16 cellular contexts compared by ENCODE assay signal in genomic region chr6:111857674-111858337, GRCh38. TPM values are rescaled to one million over a fixed set of nuclear protein-coding genes. Genes with fewer than 3 reads are reported as not detected.
DNase-seq lines count a peak whose midpoint lies in the region; ATAC-seq, FAIRE-seq and TF ChIP-seq lines count a peak whose summit lies in the region.
"Had no signal": no experiment of that assay in that cellular context is flagged by ENCODE, and none has a peak within 500 bp of the region (broad histone marks: within the 10 kb centered on the region; RNA-seq: fewer than 3 reads in every experiment).

No MANE protein-coding gene starts in this region.

- H3K9me3 ChIP-seq in BLaER1 = no peaks in the 10 kb centered on the region
- no peaks in the 10 kb centered on the region for H3K9me3 ChIP-seq in CD4-positive, alpha-beta memory T cell (ENCODE audit: control insufficient read depth in 1 of 2, low read length in 2 of 2)
- H3K9me3 ChIP-seq in K562 (replicated peaks; ENCODE audit: control insufficient read depth, insufficient read depth, low read depth, low read length) = no peaks in the 10 kb centered on the region
- H3K9me3 ChIP-seq in naive thymus-derived CD4-positive, alpha-beta T cell (ENCODE audit: control insufficient read depth in 2 of 3, low read length in 3 of 3) = no peaks in the 10 kb centered on the region
- H3K9me3 ChIP-seq: SK-N-SH had no signal

- CTCF ChIA-PET in CD4-positive, alpha-beta memory T cell (lab: Charles Lee; ENCODE audit: partially characterized antibody) = interaction anchor here (1.0 to 1.7 kb wide), 3 partner anchors 10 to 14 kb away, joined by 3 to 4 read pairs (median 3); no protein-coding TSS in a partner anchor
- CTCF ChIA-PET in K562 (lab: Yijun Ruan, JAX; ENCODE audit: low intra/inter-chr PET ratio) = no interaction called here
- CTCF ChIA-PET in naive thymus-derived CD4-positive, alpha-beta T cell (lab: Charles Lee) = no interaction called here

- TF ChIP-seq RAD21 in K562 (CRISPR knock-in tag; conservative IDR thresholded peaks at IDR 0.05 in 1 of 2, IDR thresholded peaks at IDR 0.05 in 1 of 2) = no peak

- H3K27me3 ChIP-seq in BLaER1 = no peaks in the 10 kb centered on the region
- H3K27me3 ChIP-seq in CD4-positive, alpha-beta memory T cell (ENCODE audit: insufficient read depth, low read length) = no peaks in the 10 kb centered on the region
- peaks cover 0 to 26% of the 10 kb centered on the region in 2 experiments; a peak in 3 of 5 replicates for H3K27me3 ChIP-seq in K562 (ENCODE audit: control insufficient read depth in 2 of 2, insufficient read depth in 2 of 2, low read length in 2 of 2)
- H3K27me3 ChIP-seq in naive thymus-derived CD4-positive, alpha-beta T cell (ENCODE audit: control insufficient read depth in 2 of 2, insufficient read depth in 2 of 2, low read length in 2 of 2) = no peaks in the 10 kb centered on the region

- no peak for FAIRE-seq in K562 (lab: Jason Lieb, UNC)
- FAIRE-seq: GM18507, H54 had no signal

- peak overlapping the region; percentile 7 to 87 (median 74) for H3K27ac Mint-ChIP-seq in CD4-positive, alpha-beta memory T cell
- peak overlapping the region in 8 of 9 donors; percentile 16 to 90 (median 82) for H3K27ac Mint-ChIP-seq in naive thymus-derived CD4-positive, alpha-beta T cell
- H3K27ac Mint-ChIP-seq: activated B cell treated with CpG ODN at 0.5 μM for 24 hours; dendritic cell treated with granulocyte-macrophage colony-stimulating factor and Interleukin-4, amounts not matched to agents 40 ng/mL and 50 ng/mL, for 4 days had no signal

- TF ChIP-seq CTCF in K562 (IDR thresholded peaks at IDR 0.05 in 2 of 3, conservative IDR thresholded peaks at IDR 0.05 in 1 of 3; ENCODE audit: insufficient read depth in 2 of 3, low read depth in 1 of 3, low read length in 3 of 3) = no peak

- peaks cover 2 to 19% of the 10 kb centered on the region in 2 donors for H3K36me3 Mint-ChIP-seq in CD4-positive, alpha-beta memory T cell
- H3K36me3 Mint-ChIP-seq in naive thymus-derived CD4-positive, alpha-beta T cell = peaks cover 0 to 17% (median 0%) of the 10 kb centered on the region in 5 donors

- H3K27ac ChIP-seq in BLaER1 = no peak overlapping the region
- H3K27ac ChIP-seq in CD4-positive, alpha-beta memory T cell (ENCODE audit: low read depth, low read length) = peak overlapping the region; percentile 23
- no peak overlapping the region for H3K27ac ChIP-seq in K562 (ENCODE audit: extremely low read depth, low read depth, low read length)
- H3K27ac ChIP-seq in naive thymus-derived CD4-positive, alpha-beta T cell (ENCODE audit: low read depth, low read length) = peak overlapping the region; percentile 32

- ATAC-seq in K562 (no peak), GM18873 (IDR thresholded peaks at IDR 0.05; ENCODE audit: low FRiP score, unreplicated experiment) (no peak)
- ATAC-seq in naive thymus-derived CD4-positive, alpha-beta T cell = peak; percentile 26

- TF ChIP-seq POLR2A in K562 (conservative IDR thresholded peaks at IDR 0.05) = no peak

- H3K4me3 ChIP-seq in BLaER1 (no peak overlapping the region), K562 (no peak overlapping the region)
- no peak overlapping the region for H3K4me3 ChIP-seq in CD4-positive, alpha-beta memory T cell (ENCODE audit: low read length in 2 of 2)
- no peak overlapping the region for H3K4me3 ChIP-seq in naive thymus-derived CD4-positive, alpha-beta T cell (ENCODE audit: low read length)

- peaks cover 0 to 2% (median 0%) of the 10 kb centered on the region in 8 donors for H3K9me3 Mint-ChIP-seq in CD4-positive, alpha-beta memory T cell
- H3K9me3 Mint-ChIP-seq in naive thymus-derived CD4-positive, alpha-beta T cell = no peaks in the 10 kb centered on the region
- H3K9me3 Mint-ChIP-seq: activated B cell treated with CpG ODN at 0.5 μM for 24 hours; dendritic cell treated with granulocyte-macrophage colony-stimulating factor and Interleukin-4, amounts not matched to agents 40 ng/mL and 50 ng/mL, for 4 days had no signal

- H3K4me3 Mint-ChIP-seq in CD4-positive, alpha-beta memory T cell = peak overlapping the region; percentile 18 to 81 (median 62)
- peak overlapping the region in 9 of 10 donors; percentile 43 to 93 (median 68) for H3K4me3 Mint-ChIP-seq in naive thymus-derived CD4-positive, alpha-beta T cell
- H3K4me3 Mint-ChIP-seq: activated B cell treated with CpG ODN at 0.5 μM for 24 hours; dendritic cell treated with granulocyte-macrophage colony-stimulating factor and Interleukin-4, amounts not matched to agents 40 ng/mL and 50 ng/mL, for 4 days had no signal

- intact Hi-C loops in CD4-positive, alpha-beta memory T cell (cut with micrococcal nuclease) = loop anchor here (1.0 kb wide), 2 partner anchors 8 kb away; no protein-coding TSS in a partner anchor
- intact Hi-C loops in K562 (cut with micrococcal nuclease) = no loop called here
- intact Hi-C loops in naive thymus-derived CD4-positive, alpha-beta T cell (cut with micrococcal nuclease) = loop anchor here (1.0 to 2.0 kb wide), 3 partner anchors 7 to 13 kb away; no protein-coding TSS in a partner anchor

- no peak for DNase-seq in CD4-positive, alpha-beta memory T cell
- DNase-seq in K562 (ENCODE audit: extremely low read depth in 1 of 4, low spot score in 3 of 4) (no peak), ecto neural progenitor cell (ENCODE audit: low spot score) (no peak), NCI-H2081 treated with DMSO at 0.1 percent for 48 hours (lab: John Stamatoyannopoulos, UW) (no peak)
- DNase-seq in naive thymus-derived CD4-positive, alpha-beta T cell = no peak
- DNase-seq: activated B cell treated with CpG ODN at 0.5 μM for 24 hours; GDM1; retina; SK-N-SH; stimulated activated CD4-positive, alpha-beta T cell treated with anti-CD3 and anti-CD28 coated beads, Interleukin-4, amount 100 ng/mL, for 1 hour; stimulated activated naive CD4-positive, alpha-beta T cell treated with Interleukin-2 at 50 U/mL for 16 hours had no signal

- no peaks in the 10 kb centered on the region for H3K27me3 Mint-ChIP-seq in CD4-positive, alpha-beta memory T cell
- no peaks in the 10 kb centered on the region for H3K27me3 Mint-ChIP-seq in naive thymus-derived CD4-positive, alpha-beta T cell
- H3K27me3 Mint-ChIP-seq: activated B cell treated with CpG ODN at 0.5 μM for 24 hours; dendritic cell treated with granulocyte-macrophage colony-stimulating factor and Interleukin-4, amounts not matched to agents 40 ng/mL and 50 ng/mL, for 4 days had no signal

- H3K79me2 ChIP-seq in K562 (ENCODE audit: control insufficient read depth, insufficient read depth, low read length) = no peaks in the 10 kb centered on the region

- no peak overlapping the region for H3K9ac ChIP-seq in BLaER1
- no peak overlapping the region for H3K9ac ChIP-seq in K562 (ENCODE audit: insufficient read depth in 1 of 2, low read depth in 2 of 2, low read length in 2 of 2)
- H3K9ac ChIP-seq: SK-N-SH had no signal

- H4K20me1 ChIP-seq in BLaER1 (peaks cover 97% of the 10 kb centered on the region), K562 (replicated peaks; ENCODE audit: control insufficient read depth, insufficient read depth, low read length) (0 out of 2 replicates have a peak, but pooled peaks cover 4% of the 10 kb centered on the region)

- H3K4me2 ChIP-seq in BLaER1 (peak overlapping the region; percentile 15; the same call in 1 of the 2 replicates), K562 (ENCODE audit: insufficient read depth, low read length) (no peak overlapping the region)
- H3K4me2 ChIP-seq: SK-N-SH had no signal

- no peak for TF ChIP-seq EP300 in K562 (IDR thresholded peaks at IDR 0.05; ENCODE audit: low read length)

- H3K4me1 Mint-ChIP-seq in CD4-positive, alpha-beta memory T cell = peaks cover 82 to 99% (median 92%) of the 10 kb centered on the region in 4 donors
- H3K4me1 Mint-ChIP-seq in naive thymus-derived CD4-positive, alpha-beta T cell = peaks cover 0 to 99% (median 82%) of the 10 kb centered on the region in 7 donors

- in situ Hi-C loops in K562 (cut with MboI) = no loop called here

- H2AFZ ChIP-seq in K562 (ENCODE audit: low read depth, low read length) = no peak overlapping the region

- peaks cover 21% of the 10 kb centered on the region for H3K36me3 ChIP-seq in BLaER1
- no peaks in the 10 kb centered on the region for H3K36me3 ChIP-seq in CD4-positive, alpha-beta memory T cell (ENCODE audit: insufficient read depth, low read length)
- H3K36me3 ChIP-seq in K562 (ENCODE audit: control insufficient read depth, insufficient read depth, low read length) = no peaks in the 10 kb centered on the region
- H3K36me3 ChIP-seq in naive thymus-derived CD4-positive, alpha-beta T cell (ENCODE audit: control insufficient read depth in 2 of 3, insufficient read depth in 3 of 3, low read length in 3 of 3) = peaks cover 0 to 8% (median 0%) of the 10 kb centered on the region in 3 experiments

- no TSS peak for BruUV-seq in K562 (replicated peaks; lab: Mats Ljungman, UMichigan)

- WGBS in K562 (ENCODE audit: insufficient coverage, low coverage, missing lambda C conversion rate) = 17% methylated on average over 8 of the region's 8 CpGs

- H3K9me1 ChIP-seq in K562 (ENCODE audit: control insufficient read depth, insufficient read depth, low read length) = no peaks in the 10 kb centered on the region

- POLR2A ChIA-PET in CD4-positive, alpha-beta memory T cell (lab: Charles Lee; ENCODE audit: partially characterized antibody) = interaction anchor here (0.9 to 1.9 kb wide), 8 partner anchors 8 to 94 kb away, joined by 3 to 8 read pairs (median 4); no protein-coding TSS in a partner anchor
- POLR2A ChIA-PET in K562 (lab: Yijun Ruan, JAX) = interaction anchor here (0.6 to 1.7 kb wide), 6 partner anchors 9 to 53 kb away, joined by 3 to 5 read pairs (median 3); no protein-coding TSS in a partner anchor
- POLR2A ChIA-PET in naive thymus-derived CD4-positive, alpha-beta T cell (lab: Charles Lee) = interaction anchor here (0.9 to 1.2 kb wide), 3 partner anchors 8 to 117 kb away, joined by 3 to 4 read pairs (median 3); no protein-coding TSS in a partner anchor

- peaks cover 36% of the 10 kb centered on the region for H3K4me1 ChIP-seq in BLaER1
- H3K4me1 ChIP-seq in CD4-positive, alpha-beta memory T cell (ENCODE audit: insufficient read depth, low read length) = peaks cover 97% of the 10 kb centered on the region
- H3K4me1 ChIP-seq in K562 (replicated peaks in 1 of 2; ENCODE audit: control insufficient read depth in 2 of 2, insufficient read depth in 2 of 2, low read length in 2 of 2) = peaks cover 0 to 3% of the 10 kb centered on the region in 2 experiments; a peak in 1 of 5 replicates
- peaks cover 59 to 89% of the 10 kb centered on the region in 2 donors for H3K4me1 ChIP-seq in naive thymus-derived CD4-positive, alpha-beta T cell (ENCODE audit: control insufficient read depth in 2 of 2, insufficient read depth in 2 of 2, low read length in 2 of 2)

RNA-seq across cellular contexts. Expression of gene FYN, which starts 15.4 kb away (rescaled TPM):
- total RNA-seq in CD4-positive, alpha-beta memory T cell = 100 to 1,000 TPM; 664 to 713 TPM
- polyA plus RNA-seq in CD4-positive, alpha-beta memory T cell = 100 to 1,000 TPM; 338 to 463 TPM
- total RNA-seq in K562 (2011; cell fraction: chromatin; rRNA removed; ENCODE audit: low replicate concordance) = 20.4 and 46.1 TPM in 2 replicates
- total RNA-seq in K562 (2011; cell fraction: nucleolus; rRNA removed) = 7.3 and 8.3 TPM in 2 replicates
- 14.1 and 17.6 TPM in 2 replicates for total RNA-seq in K562 (2011; cell fraction: nucleoplasm; rRNA removed)
- total RNA-seq in K562 (2014; rRNA removed) (14.6 and 17.5 TPM in 2 replicates), K562 (2014; rRNA removed; fragmentation: Illumina TruSeq; extraction: Trizol) (10.1 and 10.3 TPM in 2 replicates), K562 (2015; rRNA removed; fragmentation: Illumina TruSeq; extraction: Trizol) (6.8 and 6.9 TPM in 2 replicates), K562 (2021) (15.7 and 19.0 TPM in 2 replicates)
- polyA plus RNA-seq in K562 (2011; rRNA removed) (5.0 and 11.4 TPM in 2 replicates), K562 (2014; fragmentation: Illumina TruSeq; extraction: Trizol) (16.3 and 22.1 TPM in 2 replicates), K562 (2014; fragmentation: Nextera tagmentation; extraction: Ambion mirVana) (1 to 10 TPM; 2.9 to 5.0 TPM), K562 (2014; rRNA removed) (7.1 and 19.3 TPM in 2 replicates)
- 5.9 and 12.4 TPM in 2 replicates for polyA plus RNA-seq in K562 (2011; cell fraction: cytosol; rRNA removed)
- polyA plus RNA-seq in K562 (2011; cell fraction: nucleus; rRNA removed) = 12.5 and 27.3 TPM in 2 replicates
- polyA plus RNA-seq in K562 (2012) = 10.0 and 31.4 TPM in 2 replicates
- polyA minus RNA-seq in K562 (2011; rRNA and poly(A)+ RNA removed) = 12.6 and 20.7 TPM in 2 replicates
- 14.2 and 18.1 TPM in 2 replicates for polyA minus RNA-seq in K562 (2011; cell fraction: cytosol; rRNA and poly(A)+ RNA removed)
- 13.3 and 14.9 TPM in 2 replicates for polyA minus RNA-seq in K562 (2011; cell fraction: nucleus; rRNA and poly(A)+ RNA removed)
- 100 to 1,000 TPM; 200 to 720 (median 447) TPM for total RNA-seq in naive thymus-derived CD4-positive, alpha-beta T cell
- polyA plus RNA-seq in naive thymus-derived CD4-positive, alpha-beta T cell = 100 to 1,000 TPM; 226 to 330 TPM

Comparison
In these comparisons a context has a peak if more than half of its experiments do, and no peak if none do; other contexts are left out.
1. H3K27ac ChIP-seq: peak in CD4-positive, alpha-beta memory T cell (single experiment) and naive thymus-derived CD4-positive, alpha-beta T cell (single experiment); none in BLaER1 (single experiment) and K562 (single experiment).
2. RNA of gene FYN, which starts 15.4 kb away (total RNA-seq): 664 to 713 TPM in CD4-positive, alpha-beta memory T cell and 200 to 720 TPM in naive thymus-derived CD4-positive, alpha-beta T cell; 6.8 to 46.1 TPM in K562; every median in the first group is over 4 times any median in the second.